ENCODE assay signal across 17 cellular contexts in the genomic region with DNA sequence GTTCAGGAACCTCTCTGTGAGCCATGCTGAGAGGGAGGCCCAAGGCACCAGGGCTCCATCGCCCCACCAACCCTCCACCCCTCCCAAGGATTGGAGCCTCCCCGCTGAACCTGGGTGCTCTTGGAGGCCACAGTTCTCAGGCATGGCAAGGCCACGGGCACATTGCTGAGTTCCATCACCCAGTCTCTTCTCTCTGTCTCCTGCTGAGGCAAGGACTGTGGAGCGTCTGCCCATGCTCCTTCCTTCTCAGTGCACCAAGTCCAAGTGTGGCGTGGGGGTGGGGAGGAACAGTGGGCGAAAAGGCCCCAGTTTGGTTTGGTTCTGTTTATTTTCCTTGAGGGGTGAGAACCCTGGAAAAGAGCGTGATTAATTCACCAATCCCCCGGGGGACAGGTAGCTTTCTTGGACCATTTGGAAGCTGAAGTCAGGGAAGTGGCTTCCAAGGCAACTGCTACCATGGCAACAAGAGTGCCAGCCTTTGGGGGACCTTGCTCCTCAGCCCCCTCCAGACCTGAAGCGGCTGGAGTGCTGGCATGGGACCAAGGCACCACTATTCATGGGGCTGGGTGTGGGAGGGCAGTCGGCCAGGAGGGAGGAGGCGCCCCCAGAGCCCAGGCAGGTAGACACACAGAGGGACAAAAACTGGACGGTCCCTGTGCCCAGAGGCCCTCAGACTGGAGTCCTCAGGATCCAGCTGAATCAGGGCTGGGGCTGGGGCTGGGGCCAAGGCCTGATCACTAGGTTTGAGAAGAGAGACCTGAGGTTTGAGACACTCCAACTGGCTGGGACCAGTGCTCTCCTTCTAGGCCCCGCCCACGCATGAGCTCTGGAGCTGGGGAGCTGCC. TPM values are rescaled to one million over a fixed set of nuclear protein-coding genes. Genes with fewer than 3 reads are reported as not detected.
DNase-seq lines count a peak whose midpoint lies in the region; ATAC-seq, FAIRE-seq and TF ChIP-seq lines count a peak whose summit lies in the region.
"Had no signal": no experiment of that assay in that cellular context is flagged by ENCODE, and none has a peak within 500 bp of the region (broad histone marks: within the 10 kb centered on the region; RNA-seq: fewer than 3 reads in every experiment).

No MANE protein-coding gene starts in this region.

- H3K9me1 ChIP-seq in K562 (ENCODE audit: control insufficient read depth, insufficient read depth, low read length) = peaks cover 3% of the 10 kb centered on the region

- peaks cover 18% of the 10 kb centered on the region for H3K4me1 Mint-ChIP-seq in activated CD8-positive, alpha-beta T cell treated with anti-CD3 and anti-CD28 coated beads, Interleukin-2, amount 10 ng/mL, durations not matched to agents 7 days and 5 days (ENCODE audit: low read depth)
- peaks cover 6% of the 10 kb centered on the region for H3K4me1 Mint-ChIP-seq in activated CD8-positive, alpha-beta T cell treated with anti-CD3 and anti-CD28 coated beads for 36 hours (ENCODE audit: low read depth)

- no peak overlapping the region for H3K27ac ChIP-seq in K562 (ENCODE audit: extremely low read depth, low read depth, low read length)

- intact Hi-C loops in activated CD8-positive, alpha-beta T cell treated with anti-CD3 and anti-CD28 coated beads for 36 hours (cut with micrococcal nuclease) = no loop called here
- intact Hi-C loops in K562 (cut with micrococcal nuclease) = loop anchor here (5.0 kb wide), 2 partner anchors 68 to 168 kb away; no protein-coding TSS in a partner anchor

- H3K27me3 Mint-ChIP-seq in activated CD8-positive, alpha-beta T cell treated with anti-CD3 and anti-CD28 coated beads, Interleukin-2, amount 10 ng/mL, durations not matched to agents 7 days and 5 days (ENCODE audit: low read depth) = no peaks in the 10 kb centered on the region
- H3K27me3 Mint-ChIP-seq in activated CD8-positive, alpha-beta T cell treated with anti-CD3 and anti-CD28 coated beads for 36 hours = no peaks in the 10 kb centered on the region
- H3K27me3 Mint-ChIP-seq: T-cell had no signal

- ATAC-seq in activated CD8-positive, alpha-beta T cell treated with anti-CD3 and anti-CD28 coated beads, Interleukin-2, amount 10 ng/mL, durations not matched to agents 7 days and 5 days = no peak
- ATAC-seq in activated CD8-positive, alpha-beta T cell treated with anti-CD3 and anti-CD28 coated beads for 36 hours = no peak
- ATAC-seq in K562 = peak; percentile 68
- ATAC-seq in activated CD4-positive, CD25-positive, alpha-beta regulatory T cell treated with anti-CD3 and anti-CD28 coated beads, Interleukin-2, amount 50 U/mL, for 24 hours = no peak
- ATAC-seq: CD8-positive, alpha-beta T cell; T-cell had no signal

- peak overlapping the region; percentile 43; the same call in 1 of the 2 replicates for H2AFZ ChIP-seq in K562 (ENCODE audit: low read depth, low read length)

- no peaks in the 10 kb centered on the region for H3K9me3 ChIP-seq in K562 (replicated peaks; ENCODE audit: control insufficient read depth, insufficient read depth, low read depth, low read length)
- H3K9me3 ChIP-seq: BE2C had no signal

- no peak overlapping the region for H3K4me2 ChIP-seq in K562 (ENCODE audit: insufficient read depth, low read length)

- POLR2A ChIA-PET in activated CD8-positive, alpha-beta T cell treated with anti-CD3 and anti-CD28 coated beads, Interleukin-2, amount 10 ng/mL, durations not matched to agents 7 days and 5 days (lab: Charles Lee) = no interaction called here
- POLR2A ChIA-PET in activated CD8-positive, alpha-beta T cell treated with anti-CD3 and anti-CD28 coated beads for 36 hours (lab: Charles Lee) = no interaction called here
- POLR2A ChIA-PET in K562 (lab: Yijun Ruan, JAX) = interaction anchor here (0.6 to 1.0 kb wide), 4 partner anchors 9 to 42 kb away, joined by 3 to 4 read pairs (median 4); no protein-coding TSS in a partner anchor

- peak overlapping the region; percentile 28 for H3K27ac Mint-ChIP-seq in activated CD8-positive, alpha-beta T cell treated with anti-CD3 and anti-CD28 coated beads, Interleukin-2, amount 10 ng/mL, durations not matched to agents 7 days and 5 days
- no peak overlapping the region for H3K27ac Mint-ChIP-seq in activated CD8-positive, alpha-beta T cell treated with anti-CD3 and anti-CD28 coated beads for 36 hours
- H3K27ac Mint-ChIP-seq: CD8-positive, alpha-beta T cell; T-cell had no signal

- TF ChIP-seq EP300 in K562 (IDR thresholded peaks at IDR 0.05; ENCODE audit: low read length) = no peak

- H3K36me3 ChIP-seq in K562 (ENCODE audit: control insufficient read depth, insufficient read depth, low read length) = peaks cover 4% of the 10 kb centered on the region; the same call in 1 of the 3 replicates
- H3K36me3 ChIP-seq: BE2C had no signal

- BruUV-seq in K562 (replicated peaks; lab: Mats Ljungman, UMichigan) = no TSS peak

- no peaks in the 10 kb centered on the region for H3K79me2 ChIP-seq in K562 (ENCODE audit: control insufficient read depth, insufficient read depth, low read length)

- H3K4me3 ChIP-seq in K562 = no peak overlapping the region

- no peak for FAIRE-seq in K562 (lab: Jason Lieb, UNC)
- FAIRE-seq: GM19239, HTR-8/SVneo had no signal

- WGBS in K562 (ENCODE audit: insufficient coverage, low coverage, missing lambda C conversion rate) = 41% methylated on average over 13 of the region's 14 CpGs

- no peaks in the 10 kb centered on the region for H3K9me3 Mint-ChIP-seq in activated CD8-positive, alpha-beta T cell treated with anti-CD3 and anti-CD28 coated beads, Interleukin-2, amount 10 ng/mL, durations not matched to agents 7 days and 5 days (ENCODE audit: insufficient read depth)
- no peaks in the 10 kb centered on the region for H3K9me3 Mint-ChIP-seq in activated CD8-positive, alpha-beta T cell treated with anti-CD3 and anti-CD28 coated beads for 36 hours
- H3K9me3 Mint-ChIP-seq: CD8-positive, alpha-beta T cell; T-cell had no signal

- TF ChIP-seq POLR2A in K562 (conservative IDR thresholded peaks at IDR 0.05) = no peak

- H3K9ac ChIP-seq in K562 (ENCODE audit: insufficient read depth in 1 of 2, low read depth in 2 of 2, low read length in 2 of 2) = peak overlapping the region in 1 of 2 experiments; percentile 70; a peak in 2 of 4 replicates

- TF ChIP-seq RAD21 in K562 (CRISPR knock-in tag; conservative IDR thresholded peaks at IDR 0.05 in 1 of 2, IDR thresholded peaks at IDR 0.05 in 1 of 2) = no peak

- in situ Hi-C loops in K562 (cut with MboI) = no loop called here

- no peak overlapping the region for H3K4me3 Mint-ChIP-seq in activated CD8-positive, alpha-beta T cell treated with anti-CD3 and anti-CD28 coated beads, Interleukin-2, amount 10 ng/mL, durations not matched to agents 7 days and 5 days
- no peak overlapping the region for H3K4me3 Mint-ChIP-seq in activated CD8-positive, alpha-beta T cell treated with anti-CD3 and anti-CD28 coated beads for 36 hours
- H3K4me3 Mint-ChIP-seq: CD8-positive, alpha-beta T cell; T-cell had no signal

- CTCF ChIA-PET in activated CD8-positive, alpha-beta T cell treated with anti-CD3 and anti-CD28 coated beads, Interleukin-2, amount 10 ng/mL, durations not matched to agents 7 days and 5 days (lab: Charles Lee) = interaction anchor here (1.4 kb wide), 1 partner anchor 170 kb away, joined by 3 read pairs; no protein-coding TSS in a partner anchor
- CTCF ChIA-PET in activated CD8-positive, alpha-beta T cell treated with anti-CD3 and anti-CD28 coated beads for 36 hours (lab: Charles Lee) = interaction anchor here (1.2 kb wide), 1 partner anchor 108 kb away, joined by 3 read pairs; no protein-coding TSS in a partner anchor
- CTCF ChIA-PET in K562 (lab: Yijun Ruan, JAX; ENCODE audit: low intra/inter-chr PET ratio) = interaction anchor here (0.7 to 1.4 kb wide), 3 partner anchors 68 to 625 kb away, joined by 3 to 4 read pairs (median 4); no protein-coding TSS in a partner anchor

- H3K36me3 Mint-ChIP-seq in activated CD8-positive, alpha-beta T cell treated with anti-CD3 and anti-CD28 coated beads, Interleukin-2, amount 10 ng/mL, durations not matched to agents 7 days and 5 days (ENCODE audit: low read depth) = no peaks in the 10 kb centered on the region
- no peaks in the 10 kb centered on the region for H3K36me3 Mint-ChIP-seq in activated CD8-positive, alpha-beta T cell treated with anti-CD3 and anti-CD28 coated beads for 36 hours (ENCODE audit: low read depth)

- peaks cover 6 to 29% of the 10 kb centered on the region in 2 experiments; a peak in 3 of 5 replicates for H3K4me1 ChIP-seq in K562 (replicated peaks in 1 of 2; ENCODE audit: control insufficient read depth in 2 of 2, insufficient read depth in 2 of 2, low read length in 2 of 2)
- H3K4me1 ChIP-seq: BE2C had no signal

- TF ChIP-seq CTCF in activated CD8-positive, alpha-beta T cell treated with anti-CD3 and anti-CD28 coated beads for 36 hours (IDR thresholded peaks at IDR 0.05) = no peak
- TF ChIP-seq CTCF in K562 (IDR thresholded peaks at IDR 0.05 in 2 of 3, conservative IDR thresholded peaks at IDR 0.05 in 1 of 3; ENCODE audit: insufficient read depth in 2 of 3, low read depth in 1 of 3, low read length in 3 of 3) = no peak

- H3K27me3 ChIP-seq in K562 (ENCODE audit: control insufficient read depth in 2 of 2, insufficient read depth in 2 of 2, low read length in 2 of 2) = peaks cover 12 to 26% of the 10 kb centered on the region in 2 experiments; a peak in 3 of 5 replicates
- H3K27me3 ChIP-seq: BE2C had no signal

- DNase-seq in activated CD8-positive, alpha-beta T cell treated with anti-CD3 and anti-CD28 coated beads, Interleukin-2, amount 10 ng/mL, durations not matched to agents 7 days and 5 days = no peak
- DNase-seq in activated CD8-positive, alpha-beta T cell treated with anti-CD3 and anti-CD28 coated beads for 36 hours = no peak
- DNase-seq in NCI-H1105 treated with DMSO at 0.1 percent for 48 hours (lab: John Stamatoyannopoulos, UW) (peak; percentile 83), K562 (ENCODE audit: extremely low read depth in 1 of 4, low spot score in 3 of 4) (peak in 3 of 4 experiments; percentile 49 to 68 (median 60)), DMS153 (lab: John Stamatoyannopoulos, UW) (no peak), 8988T (no peak)
- DNase-seq: BE2C; CD8-positive, alpha-beta T cell; KBM-7; NCI-H1930; NCI-H510A treated with DMSO at 0.1 percent for 48 hours; T-cell; T1000 had no signal

- no peaks in the 10 kb centered on the region; the same call in 1 of the 2 replicates for H4K20me1 ChIP-seq in K562 (replicated peaks; ENCODE audit: control insufficient read depth, insufficient read depth, low read length)

RNA-seq across cellular contexts. Expression of a gene that starts 3.0 kb away (rescaled TPM):
- not detected for total RNA-seq in activated CD8-positive, alpha-beta T cell treated with anti-CD3 and anti-CD28 coated beads, Interleukin-2, amount 10 ng/mL, durations not matched to agents 7 days and 5 days
- not detected for total RNA-seq in activated CD8-positive, alpha-beta T cell treated with anti-CD3 and anti-CD28 coated beads for 36 hours
- not detected in 2 replicates for total RNA-seq in K562 (2011; cell fraction: chromatin; rRNA removed; ENCODE audit: low replicate concordance)
- total RNA-seq in K562 (2011; cell fraction: nucleolus; rRNA removed) = not detected in 2 replicates
- total RNA-seq in K562 (2011; cell fraction: nucleoplasm; rRNA removed) = not detected in 2 replicates
- total RNA-seq in K562 (2014; rRNA removed) (not detected in 2 replicates), K562 (2014; rRNA removed; fragmentation: Illumina TruSeq; extraction: Trizol) (not detected in 2 replicates), K562 (2015; rRNA removed; fragmentation: Illumina TruSeq; extraction: Trizol) (not detected in 2 replicates), K562 (2021) (not detected in 2 replicates)
- polyA plus RNA-seq in K562 (2011; rRNA removed) (not detected in 2 replicates), K562 (2014; fragmentation: Illumina TruSeq; extraction: Trizol) (not detected in 2 replicates), K562 (2014; fragmentation: Nextera tagmentation; extraction: Ambion mirVana) (not detected), K562 (2014; rRNA removed) (not detected in 2 replicates)
- not detected in 2 replicates for polyA plus RNA-seq in K562 (2011; cell fraction: cytosol; rRNA removed)
- not detected in 2 replicates for polyA plus RNA-seq in K562 (2011; cell fraction: nucleus; rRNA removed)
- not detected in 2 replicates for polyA plus RNA-seq in K562 (2012)
- polyA minus RNA-seq in K562 (2011; rRNA and poly(A)+ RNA removed) = not detected in 2 replicates
- polyA minus RNA-seq in K562 (2011; cell fraction: cytosol; rRNA and poly(A)+ RNA removed) = not detected in 2 replicates
- polyA minus RNA-seq in K562 (2011; cell fraction: nucleus; rRNA and poly(A)+ RNA removed) = not detected in 2 replicates
- total RNA-seq: CD8-positive, alpha-beta T cell had no signal
- polyA plus RNA-seq: AG04450 had no signal

RNA-seq across cellular contexts. Expression of a gene that starts 49.6 kb away (rescaled TPM):
- total RNA-seq in activated CD8-positive, alpha-beta T cell treated with anti-CD3 and anti-CD28 coated beads, Interleukin-2, amount 10 ng/mL, durations not matched to agents 7 days and 5 days = 10 to 100 TPM; 68.9 to 72.3 TPM
- 10 to 100 TPM; 31.1 to 35.5 TPM for total RNA-seq in activated CD8-positive, alpha-beta T cell treated with anti-CD3 and anti-CD28 coated beads for 36 hours
- 86.6 and 98.9 TPM in 2 replicates for total RNA-seq in K562 (2011; cell fraction: chromatin; rRNA removed; ENCODE audit: low replicate concordance)
- total RNA-seq in K562 (2011; cell fraction: nucleolus; rRNA removed) = 51.6 and 57.7 TPM in 2 replicates
- 71.6 and 91.8 TPM in 2 replicates for total RNA-seq in K562 (2011; cell fraction: nucleoplasm; rRNA removed)
- total RNA-seq in K562 (2014; rRNA removed) (27.7 and 33.3 TPM in 2 replicates), K562 (2014; rRNA removed; fragmentation: Illumina TruSeq; extraction: Trizol) (43.7 and 49.4 TPM in 2 replicates), K562 (2015; rRNA removed; fragmentation: Illumina TruSeq; extraction: Trizol) (33.7 and 42.9 TPM in 2 replicates), K562 (2021) (36.5 and 41.7 TPM in 2 replicates)
- polyA plus RNA-seq in K562 (2011; rRNA removed) (45.0 and 45.8 TPM in 2 replicates), K562 (2014; fragmentation: Illumina TruSeq; extraction: Trizol) (40.4 and 42.1 TPM in 2 replicates), K562 (2014; fragmentation: Nextera tagmentation; extraction: Ambion mirVana) (10 to 100 TPM; 44.7 to 46.0 TPM), K562 (2014; rRNA removed) (50.8 and 51.3 TPM in 2 replicates)
- polyA plus RNA-seq in K562 (2011; cell fraction: cytosol; rRNA removed) = 34.7 and 38.1 TPM in 2 replicates
- 76.4 and 85.8 TPM in 2 replicates for polyA plus RNA-seq in K562 (2011; cell fraction: nucleus; rRNA removed)
- polyA plus RNA-seq in K562 (2012) = 42.0 and 54.6 TPM in 2 replicates
- polyA minus RNA-seq in K562 (2011; rRNA and poly(A)+ RNA removed) = 52.4 and 53.2 TPM in 2 replicates
- 22.3 and 25.4 TPM in 2 replicates for polyA minus RNA-seq in K562 (2011; cell fraction: cytosol; rRNA and poly(A)+ RNA removed)
- polyA minus RNA-seq in K562 (2011; cell fraction: nucleus; rRNA and poly(A)+ RNA removed) = 22.1 and 30.1 TPM in 2 replicates

Comparison
In these comparisons a context has a peak if more than half of its experiments do, and no peak if none do; other contexts are left out.
1. DNase-seq: peak in NCI-H1105 treated with DMSO at 0.1 percent for 48 hours (single experiment) and K562 (3 of 4); none in activated CD8-positive, alpha-beta T cell treated with anti-CD3 and anti-CD28 coated beads, Interleukin-2, amount 10 ng/mL, durations not matched to agents 7 days and 5 days (single experiment), activated CD8-positive, alpha-beta T cell treated with anti-CD3 and anti-CD28 coated beads for 36 hours (single experiment), DMS153 (single experiment) and 8988T (single experiment).